ENCODE assay signal across 1 cellular context in genomic region chr18:50475538-50476193, GRCh38.
TF ChIP-seq lines count a peak whose summit lies in the region.

No MANE protein-coding gene starts in this region.

TF ChIP-seq in HepG2, 621 proteins besides CTCF, POLR2A, EP300 and RAD21 (continued from another document):
- TF ChIP-seq ARID5B (CRISPR knock-in tag; IDR thresholded peaks at IDR 0.05) (peak; percentile 70), ZMYM4 (CRISPR knock-in tag; IDR thresholded peaks at IDR 0.05) (peak; percentile 73; the same call in 1 of the 2 replicates), HNF4G (IDR thresholded peaks at IDR 0.05; ENCODE audit: borderline replicate concordance, low read depth, low read length) (peak; percentile 40; the same call in 1 of the 2 replicates), HNF4G (CRISPR knock-in tag; IDR thresholded peaks at IDR 0.05; ENCODE audit: borderline replicate concordance, low read depth) (no peak), PHB2 (IDR thresholded peaks at IDR 0.05; ENCODE audit: partially characterized antibody) (no peak), ZMAT5 (CRISPR knock-in tag; IDR thresholded peaks at IDR 0.05; ENCODE audit: borderline replicate concordance, low read depth) (no peak), ZNF484 (CRISPR knock-in tag; IDR thresholded peaks at IDR 0.05; ENCODE audit: borderline replicate concordance, low read depth) (no peak), FOXP4 (CRISPR knock-in tag; IDR thresholded peaks at IDR 0.05) (peak; percentile 61), SOX13 (IDR thresholded peaks at IDR 0.05) (no peak), SOX13 (CRISPR knock-in tag; conservative IDR thresholded peaks at IDR 0.05 in 1 of 2, IDR thresholded peaks at IDR 0.05 in 1 of 2) (peak in 1 of 2 experiments; percentile 28; a peak in 1 of 4 replicates), PLSCR1 (CRISPR knock-in tag; IDR thresholded peaks at IDR 0.05; ENCODE audit: borderline replicate concordance) (no peak), FOXA1 (IDR thresholded peaks at IDR 0.05) (no peak), FOXA1 (CRISPR knock-in tag; IDR thresholded peaks at IDR 0.05) (0 out of 2 replicates have a peak, but pooled peaks have one; percentile 18), SKIL (CRISPR knock-in tag; IDR thresholded peaks at IDR 0.05; ENCODE audit: borderline replicate concordance) (no peak), NR2F6 (IDR thresholded peaks at IDR 0.05) (peak; percentile 31; the same call in 1 of the 2 replicates), NR2F6 (CRISPR knock-in tag; IDR thresholded peaks at IDR 0.05) (peak; percentile 49; the same call in 1 of the 2 replicates), SOX6 (IDR thresholded peaks at IDR 0.05) (no peak), SOX6 (CRISPR knock-in tag; IDR thresholded peaks at IDR 0.05) (0 out of 2 replicates have a peak, but pooled peaks have one; percentile 35), HOXA9 (CRISPR knock-in tag; IDR thresholded peaks at IDR 0.05; ENCODE audit: borderline replicate concordance) (no peak), ATF7 (IDR thresholded peaks at IDR 0.05) (no peak), ATF7 (CRISPR knock-in tag; IDR thresholded peaks at IDR 0.05) (no peak), EZH2 (conservative IDR thresholded peaks at IDR 0.05; ENCODE audit: low read depth, low read length) (no peak), EHMT2 (IDR thresholded peaks at IDR 0.05; ENCODE audit: borderline replicate concordance, low read depth, low read length) (no peak), SP2 (CRISPR knock-in tag; IDR thresholded peaks at IDR 0.05) (no peak), BHLHE40 (IDR thresholded peaks at IDR 0.05; ENCODE audit: low read length) (no peak), ZBTB20 (CRISPR knock-in tag; IDR thresholded peaks at IDR 0.05; ENCODE audit: borderline replicate concordance, low read depth) (no peak), TFDP2 (CRISPR knock-in tag; IDR thresholded peaks at IDR 0.05) (no peak), SALL1 (CRISPR knock-in tag; IDR thresholded peaks at IDR 0.05) (peak; percentile 50; the same call in 1 of the 2 replicates), GATAD1 (CRISPR knock-in tag; IDR thresholded peaks at IDR 0.05) (no peak)
TF ChIP-seq in HepG2: peak in this region for 33.
